ENCODE assay signal across 28 cellular contexts in the genomic region with DNA sequence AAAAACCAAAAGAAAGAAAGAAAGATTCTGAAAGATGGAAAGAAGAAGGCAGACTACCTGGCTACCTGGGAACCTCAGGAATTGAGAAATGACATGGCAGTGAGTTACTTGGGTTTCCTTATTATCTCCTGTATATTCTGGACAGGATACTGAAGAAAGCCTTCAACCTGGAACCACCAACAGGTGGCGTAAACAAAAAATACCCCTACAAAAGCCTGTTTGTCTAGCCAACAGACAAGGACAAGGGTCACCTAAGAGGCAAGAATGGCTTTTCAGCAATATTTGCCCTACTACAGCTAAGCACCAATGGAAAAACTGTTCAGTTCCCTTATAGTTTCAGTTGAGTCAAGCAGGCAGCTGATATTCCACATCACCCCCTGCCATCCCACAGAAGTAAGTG.
A peak's percentile ranks its signal among the peaks of the same experiment; 100 is the strongest.
DNase-seq lines count a peak whose midpoint lies in the region; ATAC-seq, FAIRE-seq and TF ChIP-seq lines count a peak whose summit lies in the region.
"Had no signal": no experiment of that assay in that cellular context is flagged by ENCODE, and none has a peak within 500 bp of the region (broad histone marks: within the 10 kb centered on the region; RNA-seq: fewer than 3 reads in every experiment).

No MANE protein-coding gene starts in this region.

- H3K4me2 ChIP-seq in H9 (ENCODE audit: insufficient read depth, insufficient read length, low read length) (no peak overlapping the region), OCI-LY1 (ENCODE audit: low read length) (no peak overlapping the region), HepG2 (ENCODE audit: low read depth, low read length) (no peak overlapping the region)
- H3K4me2 ChIP-seq: SK-N-SH had no signal

- H4K20me1 ChIP-seq in H9 (ENCODE audit: control insufficient read depth, insufficient read depth, insufficient read length): no peaks in the 10 kb centered on the region
- no peaks in the 10 kb centered on the region for H4K20me1 ChIP-seq in OCI-LY1 (ENCODE audit: insufficient read depth, low read length)
- no peaks in the 10 kb centered on the region for H4K20me1 ChIP-seq in HepG2 (ENCODE audit: insufficient read depth, low read length)

- no peak overlapping the region for H2BK12ac ChIP-seq in H9 (ENCODE audit: insufficient read length, low read depth, low read length)

- no peak for TF ChIP-seq EP300 in HepG2 (IDR thresholded peaks at IDR 0.05; ENCODE audit: low read depth in 2 of 2, low read length in 2 of 2)
- TF ChIP-seq EP300 in HepG2 (CRISPR knock-in tag; IDR thresholded peaks at IDR 0.05; ENCODE audit: borderline replicate concordance): no peak

- H2BK15ac ChIP-seq in H9 (ENCODE audit: low read depth, low read length): no peak overlapping the region

- no peak overlapping the region for H3K27ac Mint-ChIP-seq in H9
- H3K27ac Mint-ChIP-seq: CD4-positive, alpha-beta memory T cell; HFFc6; T-helper 1 cell treated with Interleukin-12 subunit alpha and Interleukin-12 subunit beta and Interleukin-4 antibody, amounts not matched to agents 30 μg/mL and 1 μg/mL, for 36 hours had no signal

- H3K36me3 Mint-ChIP-seq in H9 (ENCODE audit: insufficient read depth in 1 of 3, low read depth in 3 of 3): no peaks in the 10 kb centered on the region

- no peak overlapping the region for H2BK5ac ChIP-seq in H9 (ENCODE audit: insufficient read length, low read length)

- H2AK5ac ChIP-seq in H9 (ENCODE audit: insufficient read length, low read length): no peak overlapping the region

- peak; percentile 79 for ATAC-seq in HepG2
- ATAC-seq in HG02623 (IDR thresholded peaks at IDR 0.05; ENCODE audit: unreplicated experiment): no peak
- ATAC-seq in HG03521 (IDR thresholded peaks at IDR 0.05; ENCODE audit: unreplicated experiment): no peak
- ATAC-seq in heart left ventricle: no peak
- ATAC-seq: Panc1 had no signal

- no peaks in the 10 kb centered on the region for H3K79me1 ChIP-seq in H9 (ENCODE audit: insufficient read depth, low read depth, low read length, poor library complexity, severe bottlenecking)

- H3K14ac ChIP-seq in H9 (ENCODE audit: insufficient read depth, low read length): no peak overlapping the region

- H3K27ac ChIP-seq in H9 (ENCODE audit: insufficient read length, low read depth, low read length) (no peak overlapping the region), OCI-LY1 (ENCODE audit: low read depth, low read length, poor library complexity, severe bottlenecking) (no peak overlapping the region), HepG2 (ENCODE audit: extremely low read length, insufficient read depth, low read length) (no peak overlapping the region), heart left ventricle (no peak overlapping the region)

- TF ChIP-seq RAD21 in HepG2 (CRISPR knock-in tag; IDR thresholded peaks at IDR 0.05): no peak

- POLR2A ChIA-PET in HepG2 (lab: Yijun Ruan, JAX): no interaction called here

- TF ChIP-seq CTCF in H9 (conservative IDR thresholded peaks at IDR 0.05): peak; percentile 55
- peak; percentile 36; the same call in 1 of the 2 replicates for TF ChIP-seq CTCF in OCI-LY1 (IDR thresholded peaks at IDR 0.05; ENCODE audit: low read length)
- TF ChIP-seq CTCF in epithelial cell of proximal tubule (conservative IDR thresholded peaks at IDR 0.05; ENCODE audit: low read depth, low read length): peak; percentile 4
- peak; percentile 38 for TF ChIP-seq CTCF in HepG2 (CRISPR knock-in tag; IDR thresholded peaks at IDR 0.05)
- TF ChIP-seq CTCF in heart left ventricle (IDR thresholded peaks at IDR 0.05): no peak

- H3K27me3 ChIP-seq in H9 (ENCODE audit: insufficient read depth, low read length): no peaks in the 10 kb centered on the region
- no peaks in the 10 kb centered on the region for H3K27me3 ChIP-seq in OCI-LY1 (ENCODE audit: insufficient read depth, low read length)
- no peaks in the 10 kb centered on the region for H3K27me3 ChIP-seq in HepG2 (ENCODE audit: control insufficient read depth in 1 of 2, insufficient read depth in 2 of 2, low read length in 2 of 2)
- no peaks in the 10 kb centered on the region for H3K27me3 ChIP-seq in heart left ventricle

- H3K4ac ChIP-seq in H9 (ENCODE audit: low read depth, low read length): no peak overlapping the region

- H3K79me2 ChIP-seq in H9 (ENCODE audit: insufficient read depth, low read length) (no peaks in the 10 kb centered on the region), OCI-LY1 (ENCODE audit: insufficient read depth, low read length) (no peaks in the 10 kb centered on the region), HepG2 (ENCODE audit: insufficient read depth, low read length) (no peaks in the 10 kb centered on the region)

- in situ Hi-C loops in HepG2 (cut with HindIII; ENCODE audit: extremely low pct_ligation_motif_present, low pct_unique_long_range_greater_than_20kb): no loop called here

- H4K5ac ChIP-seq in H9 (ENCODE audit: insufficient read length, low read depth, low read length): no peak overlapping the region

- no CpG with 5 or more reads among the region's 1 CpG for WGBS in H9 (ENCODE audit: extremely low coverage, insufficient read length, low lambda C conversion rate)
- 100% methylated on average over 1 of the region's 1 CpG for WGBS in HepG2 (ENCODE audit: low lambda C conversion rate)
- WGBS in heart left ventricle, 4 donors: 92 to 100% (median 99%) methylated on average over 1 of the region's 1 CpG

- no peaks in the 10 kb centered on the region for H3K9me2 ChIP-seq in OCI-LY1 (ENCODE audit: low read depth, low read length)
- H3K9me2 ChIP-seq: SK-N-SH had no signal

- CTCF ChIA-PET in HepG2 (lab: Yijun Ruan, JAX; ENCODE audit: low intra/inter-chr PET ratio, low total read pairs): no interaction called here

- no peak overlapping the region for H3K4me3 ChIP-seq in OCI-LY1 (ENCODE audit: low read depth, low read length, poor library complexity, severe bottlenecking)
- no peak overlapping the region for H3K4me3 ChIP-seq in epithelial cell of proximal tubule (ENCODE audit: low read depth, low read length)
- H3K4me3 ChIP-seq in HepG2 (replicated peaks in 1 of 3; ENCODE audit: insufficient read depth in 1 of 3, low read depth in 2 of 3, low read length in 3 of 3): no peak overlapping the region
- no peak overlapping the region for H3K4me3 ChIP-seq in heart left ventricle

- no peak overlapping the region for H2BK20ac ChIP-seq in H9 (ENCODE audit: low read depth, low read length, poor library complexity, severe bottlenecking)

- TF ChIP-seq POLR2A in HepG2 (IDR thresholded peaks at IDR 0.05; ENCODE audit: insufficient read depth in 1 of 2, low read depth in 2 of 2, low read length in 2 of 2): no peak
- no peak for TF ChIP-seq POLR2A in heart left ventricle (IDR thresholded peaks at IDR 0.05)

- no peak for FAIRE-seq in HepG2 (lab: Jason Lieb, UNC)
- FAIRE-seq: A204.1, GM12892 had no signal

- H2BK120ac ChIP-seq in H9 (ENCODE audit: low read depth, low read length, poor library complexity, severe bottlenecking): no peak overlapping the region

- intact Hi-C loops in HepG2 (cut with micrococcal nuclease; ENCODE audit: unreplicated experiment) (no loop called here), heart left ventricle (cut with DNase I) (no loop called here)

- H3K23ac ChIP-seq in H9 (ENCODE audit: insufficient read length, low read depth, low read length): no peak overlapping the region

- no TSS peak for BruUV-seq in HepG2 (replicated peaks; lab: Mats Ljungman, UMichigan)

- H4K8ac ChIP-seq in H9 (replicated peaks; ENCODE audit: insufficient read length, low read depth, low read length): no peak overlapping the region

- peaks cover 0 to 1% of the 10 kb centered on the region in 2 experiments; a peak in 1 of 5 replicates for H3K9me3 Mint-ChIP-seq in H9
- H3K9me3 Mint-ChIP-seq: HFFc6; T-helper 1 cell treated with Interleukin-12 subunit alpha and Interleukin-12 subunit beta and Interleukin-4 antibody, amounts not matched to agents 30 μg/mL and 1 μg/mL, for 36 hours had no signal

- H3K18ac ChIP-seq in H9 (ENCODE audit: insufficient read length, low read depth, low read length): no peak overlapping the region

- H3K36me3 ChIP-seq in OCI-LY1 (ENCODE audit: insufficient read depth, low read length): no peaks in the 10 kb centered on the region
- H3K36me3 ChIP-seq in HepG2 (replicated peaks in 1 of 2; ENCODE audit: control insufficient read depth in 1 of 2, insufficient read depth in 2 of 2, low read length in 2 of 2): no peaks in the 10 kb centered on the region
- no peaks in the 10 kb centered on the region for H3K36me3 ChIP-seq in heart left ventricle

- no peaks in the 10 kb centered on the region for H3K27me3 Mint-ChIP-seq in H9 (ENCODE audit: low read depth)
- H3K27me3 Mint-ChIP-seq: CD4-positive, alpha-beta memory T cell had no signal

- H3K4me1 ChIP-seq in H9 (ENCODE audit: insufficient read depth, low read length): no peaks in the 10 kb centered on the region
- H3K4me1 ChIP-seq in OCI-LY1 (ENCODE audit: insufficient read depth, low read length, severe bottlenecking): no peaks in the 10 kb centered on the region
- H3K4me1 ChIP-seq in HepG2 (ENCODE audit: insufficient read depth, low read length): peaks cover 10% of the 10 kb centered on the region
- no peaks in the 10 kb centered on the region for H3K4me1 ChIP-seq in heart left ventricle

- H4K91ac ChIP-seq in H9 (ENCODE audit: insufficient read length, low read depth, low read length): no peak overlapping the region

- H3K9me3 ChIP-seq in H9 (ENCODE audit: control insufficient read depth, low read depth, low read length): no peaks in the 10 kb centered on the region
- no peaks in the 10 kb centered on the region for H3K9me3 ChIP-seq in OCI-LY1 (ENCODE audit: low read length)
- H3K9me3 ChIP-seq in HepG2 (ENCODE audit: low read length): no peaks in the 10 kb centered on the region
- no peaks in the 10 kb centered on the region for H3K9me3 ChIP-seq in heart left ventricle
- H3K9me3 ChIP-seq: SK-N-SH had no signal

- H3K4me1 Mint-ChIP-seq in H9: no peaks in the 10 kb centered on the region
- H3K4me1 Mint-ChIP-seq: CD4-positive, alpha-beta memory T cell had no signal

- no peak overlapping the region for H3K4me3 Mint-ChIP-seq in H9
- H3K4me3 Mint-ChIP-seq: CD4-positive, alpha-beta memory T cell; HFFc6; T-helper 1 cell treated with Interleukin-12 subunit alpha and Interleukin-12 subunit beta and Interleukin-4 antibody, amounts not matched to agents 30 μg/mL and 1 μg/mL, for 36 hours had no signal

- H3K9ac ChIP-seq in H9 (ENCODE audit: extremely low read depth, insufficient read length, low read length): no peak overlapping the region
- no peak overlapping the region for H3K9ac ChIP-seq in OCI-LY1 (ENCODE audit: low read length)
- H3K9ac ChIP-seq in HepG2 (ENCODE audit: insufficient read depth, low read depth, low read length): no peak overlapping the region
- H3K9ac ChIP-seq: SK-N-SH had no signal

- H2AFZ ChIP-seq in H9 (ENCODE audit: low read length): no peak overlapping the region
- H2AFZ ChIP-seq in OCI-LY1 (ENCODE audit: low read length): no peak overlapping the region
- H2AFZ ChIP-seq in HepG2 (ENCODE audit: low read length): no peak overlapping the region

- H3F3A ChIP-seq in OCI-LY1 (ENCODE audit: insufficient read depth, low read length): no peaks in the 10 kb centered on the region

- H3T11ph ChIP-seq in H9 (ENCODE audit: low read length): no peak overlapping the region

- no peaks in the 10 kb centered on the region for H3K23me2 ChIP-seq in H9 (ENCODE audit: insufficient read length, low read depth, low read length, poor library complexity, severe bottlenecking)

- no peak for DNase-seq in H9
- DNase-seq in epithelial cell of proximal tubule (ENCODE audit: low read depth): no peak
- DNase-seq in HepG2 (ENCODE audit: low spot score): peak; percentile 40
- DNase-seq in epidermal melanocyte (ENCODE audit: insufficient read length, low spot score): no peak
- DNase-seq in heart left ventricle: no peak
- DNase-seq: AML-193; C1 segment of cervical spinal cord; CD4-positive, alpha-beta memory T cell; COR-L47; DND-41; H7; HFFc6; Karpas-422; NCI-H1092 treated with DMSO at 0.1 percent for 48 hours; NCI-H1436; NCI-H187; NCI-H2081 treated with DMSO at 0.1 percent for 48 hours; NCI-H524; NCI-H774; SK-N-SH; SW 1271 had no signal

- no peak overlapping the region for H3K56ac ChIP-seq in H9 (ENCODE audit: insufficient read length, low read depth, low read length)

Comparison
In these comparisons a context has a peak if more than half of its experiments do, and no peak if none do; other contexts are left out.
1. CTCF ChIP-seq: peak in H9 (single experiment), OCI-LY1 (single experiment), epithelial cell of proximal tubule (single experiment) and HepG2 (single experiment); none in heart left ventricle (0 of 12).